ENCODE assay signal across 1 cellular context in the genomic region with DNA sequence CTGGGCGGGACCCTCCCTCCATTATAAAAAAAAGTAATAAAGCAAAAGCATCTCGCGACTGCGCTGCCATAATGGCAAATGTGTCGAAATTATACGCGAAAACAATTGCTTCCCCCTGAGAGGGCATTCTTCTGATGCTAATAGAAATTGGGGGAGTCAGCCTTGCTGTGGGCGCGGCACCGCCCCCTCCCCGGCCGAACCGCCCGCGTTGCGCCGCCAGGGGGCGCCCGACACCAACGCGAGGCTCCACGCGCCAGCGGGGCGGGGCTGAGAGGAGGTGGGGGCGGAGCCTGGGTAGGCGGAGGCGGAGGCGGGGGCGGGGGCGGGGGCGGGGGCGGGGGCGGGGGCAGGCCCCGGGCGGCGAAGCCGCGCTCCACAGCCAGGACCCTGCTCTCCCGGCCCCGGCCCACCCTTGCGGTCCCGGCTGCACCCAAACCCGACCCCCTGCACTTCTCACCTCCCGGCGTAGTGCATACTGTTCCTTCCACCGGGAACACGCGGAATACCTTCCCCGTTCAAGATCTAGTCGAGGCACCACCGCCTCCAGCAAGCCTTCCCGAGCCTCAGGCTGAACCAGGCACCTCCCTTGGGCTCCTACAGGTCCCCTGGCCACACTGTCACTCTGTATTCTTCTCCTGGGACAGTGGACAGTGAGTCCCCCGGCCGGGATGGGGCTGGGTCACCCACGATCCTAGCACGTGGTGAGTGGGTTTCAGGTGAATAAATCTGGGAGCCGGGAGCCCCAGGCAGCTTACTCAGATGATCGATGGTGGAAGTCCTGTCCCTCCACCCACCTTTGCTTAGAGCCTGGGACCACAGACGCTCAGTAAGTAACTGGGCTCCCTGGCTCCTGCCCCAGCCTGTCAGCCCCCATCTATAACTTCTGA.
TF ChIP-seq lines count a peak whose summit lies in the region.

No MANE protein-coding gene starts in this region.

TF ChIP-seq in K562, 482 proteins besides CTCF, POLR2A, EP300 and RAD21 (continues in another document):
- no peak for TF ChIP-seq ZFP1 (CRISPR knock-in tag; IDR thresholded peaks at IDR 0.05)
- TF ChIP-seq, protein P1, sequence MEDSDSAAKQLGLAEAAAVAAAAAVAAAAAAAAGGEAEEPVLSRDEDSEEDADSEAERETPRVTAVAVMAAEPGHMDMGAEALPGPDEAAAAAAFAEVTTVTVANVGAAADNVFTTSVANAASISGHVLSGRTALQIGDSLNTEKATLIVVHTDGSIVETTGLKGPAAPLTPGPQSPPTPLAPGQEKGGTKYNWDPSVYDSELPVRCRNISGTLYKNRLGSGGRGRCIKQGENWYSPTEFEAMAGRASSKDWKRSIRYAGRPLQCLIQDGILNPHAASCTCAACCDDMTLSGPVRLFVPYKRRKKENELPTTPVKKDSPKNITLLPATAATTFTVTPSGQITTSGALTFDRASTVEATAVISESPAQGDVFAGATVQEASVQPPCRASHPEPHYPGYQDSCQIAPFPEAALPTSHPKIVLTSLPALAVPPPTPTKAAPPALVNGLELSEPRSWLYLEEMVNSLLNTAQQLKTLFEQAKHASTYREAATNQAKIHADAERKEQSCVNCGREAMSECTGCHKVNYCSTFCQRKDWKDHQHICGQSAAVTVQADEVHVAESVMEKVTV (CRISPR knock-in tag; IDR thresholded peaks at IDR 0.05): peak; percentile 63
- 0 out of 2 replicates have a peak, but pooled peaks have one; percentile 10 for TF ChIP-seq CREM (IDR thresholded peaks at IDR 0.05; ENCODE audit: low read depth)
- TF ChIP-seq ATF6 (CRISPR knock-in tag; IDR thresholded peaks at IDR 0.05): no peak
- TF ChIP-seq SMC3 (conservative IDR thresholded peaks at IDR 0.05; ENCODE audit: insufficient read depth, low read depth, low read length): peak; percentile 83
- TF ChIP-seq ZNF717 (CRISPR knock-in tag; IDR thresholded peaks at IDR 0.05): no peak
- peak; percentile 41; the same call in 1 of the 2 replicates for TF ChIP-seq MGA (IDR thresholded peaks at IDR 0.05)
- TF ChIP-seq, protein P2, sequence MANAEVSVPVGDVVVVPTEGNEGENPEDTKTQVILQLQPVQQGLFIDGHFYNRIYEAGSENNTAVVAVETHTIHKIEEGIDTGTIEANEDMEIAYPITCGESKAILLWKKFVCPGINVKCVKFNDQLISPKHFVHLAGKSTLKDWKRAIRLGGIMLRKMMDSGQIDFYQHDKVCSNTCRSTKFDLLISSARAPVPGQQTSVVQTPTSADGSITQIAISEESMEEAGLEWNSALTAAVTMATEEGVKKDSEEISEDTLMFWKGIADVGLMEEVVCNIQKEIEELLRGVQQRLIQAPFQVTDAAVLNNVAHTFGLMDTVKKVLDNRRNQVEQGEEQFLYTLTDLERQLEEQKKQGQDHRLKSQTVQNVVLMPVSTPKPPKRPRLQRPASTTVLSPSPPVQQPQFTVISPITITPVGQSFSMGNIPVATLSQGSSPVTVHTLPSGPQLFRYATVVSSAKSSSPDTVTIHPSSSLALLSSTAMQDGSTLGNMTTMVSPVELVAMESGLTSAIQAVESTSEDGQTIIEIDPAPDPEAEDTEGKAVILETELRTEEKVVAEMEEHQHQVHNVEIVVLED (CRISPR knock-in tag; IDR thresholded peaks at IDR 0.05): no peak
- no peak for TF ChIP-seq TGIF2 (CRISPR knock-in tag; IDR thresholded peaks at IDR 0.05)
- TF ChIP-seq SP1 (CRISPR knock-in tag; IDR thresholded peaks at IDR 0.05): peak; percentile 28; the same call in 1 of the 2 replicates
- TF ChIP-seq, protein P3, sequence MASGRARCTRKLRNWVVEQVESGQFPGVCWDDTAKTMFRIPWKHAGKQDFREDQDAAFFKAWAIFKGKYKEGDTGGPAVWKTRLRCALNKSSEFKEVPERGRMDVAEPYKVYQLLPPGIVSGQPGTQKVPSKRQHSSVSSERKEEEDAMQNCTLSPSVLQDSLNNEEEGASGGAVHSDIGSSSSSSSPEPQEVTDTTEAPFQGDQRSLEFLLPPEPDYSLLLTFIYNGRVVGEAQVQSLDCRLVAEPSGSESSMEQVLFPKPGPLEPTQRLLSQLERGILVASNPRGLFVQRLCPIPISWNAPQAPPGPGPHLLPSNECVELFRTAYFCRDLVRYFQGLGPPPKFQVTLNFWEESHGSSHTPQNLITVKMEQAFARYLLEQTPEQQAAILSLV (tag; IDR thresholded peaks at IDR 0.05): no peak
- no peak for TF ChIP-seq ATF7 (IDR thresholded peaks at IDR 0.05)
- TF ChIP-seq, protein P4, sequence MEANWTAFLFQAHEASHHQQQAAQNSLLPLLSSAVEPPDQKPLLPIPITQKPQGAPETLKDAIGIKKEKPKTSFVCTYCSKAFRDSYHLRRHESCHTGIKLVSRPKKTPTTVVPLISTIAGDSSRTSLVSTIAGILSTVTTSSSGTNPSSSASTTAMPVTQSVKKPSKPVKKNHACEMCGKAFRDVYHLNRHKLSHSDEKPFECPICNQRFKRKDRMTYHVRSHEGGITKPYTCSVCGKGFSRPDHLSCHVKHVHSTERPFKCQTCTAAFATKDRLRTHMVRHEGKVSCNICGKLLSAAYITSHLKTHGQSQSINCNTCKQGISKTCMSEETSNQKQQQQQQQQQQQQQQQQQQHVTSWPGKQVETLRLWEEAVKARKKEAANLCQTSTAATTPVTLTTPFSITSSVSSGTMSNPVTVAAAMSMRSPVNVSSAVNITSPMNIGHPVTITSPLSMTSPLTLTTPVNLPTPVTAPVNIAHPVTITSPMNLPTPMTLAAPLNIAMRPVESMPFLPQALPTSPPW (CRISPR knock-in tag; IDR thresholded peaks at IDR 0.05): peak; percentile 93
- peak; percentile 64 to 83; a peak in 3 of 4 replicates for TF ChIP-seq MAZ (CRISPR knock-in tag; conservative IDR thresholded peaks at IDR 0.05 in 1 of 2, IDR thresholded peaks at IDR 0.05 in 1 of 2)
- peak; percentile 50; the same call in 1 of the 2 replicates for TF ChIP-seq RB1 (IDR thresholded peaks at IDR 0.05; ENCODE audit: low read depth)
- TF ChIP-seq ZBTB7A (IDR thresholded peaks at IDR 0.05; ENCODE audit: borderline replicate concordance, control insufficient read depth, low read depth, low read length): peak; percentile 61
- peak; percentile 18; the same call in 1 of the 2 replicates for TF ChIP-seq PHF8 (IDR thresholded peaks at IDR 0.05; ENCODE audit: borderline replicate concordance, low read length)
- TF ChIP-seq MYC (IDR thresholded peaks at IDR 0.05; ENCODE audit: low read depth, low read length): peak; percentile 65
- TF ChIP-seq MYC (CRISPR knock-in tag; IDR thresholded peaks at IDR 0.05; ENCODE audit: borderline replicate concordance, low read depth): no peak
- TF ChIP-seq TEAD4 (IDR thresholded peaks at IDR 0.05; ENCODE audit: low read length): no peak
- TF ChIP-seq TEAD4 (CRISPR knock-in tag; IDR thresholded peaks at IDR 0.05; ENCODE audit: borderline replicate concordance): no peak
- no peak for TF ChIP-seq RUNX1 (IDR thresholded peaks at IDR 0.05; ENCODE audit: low read depth)
- TF ChIP-seq, protein P5, sequence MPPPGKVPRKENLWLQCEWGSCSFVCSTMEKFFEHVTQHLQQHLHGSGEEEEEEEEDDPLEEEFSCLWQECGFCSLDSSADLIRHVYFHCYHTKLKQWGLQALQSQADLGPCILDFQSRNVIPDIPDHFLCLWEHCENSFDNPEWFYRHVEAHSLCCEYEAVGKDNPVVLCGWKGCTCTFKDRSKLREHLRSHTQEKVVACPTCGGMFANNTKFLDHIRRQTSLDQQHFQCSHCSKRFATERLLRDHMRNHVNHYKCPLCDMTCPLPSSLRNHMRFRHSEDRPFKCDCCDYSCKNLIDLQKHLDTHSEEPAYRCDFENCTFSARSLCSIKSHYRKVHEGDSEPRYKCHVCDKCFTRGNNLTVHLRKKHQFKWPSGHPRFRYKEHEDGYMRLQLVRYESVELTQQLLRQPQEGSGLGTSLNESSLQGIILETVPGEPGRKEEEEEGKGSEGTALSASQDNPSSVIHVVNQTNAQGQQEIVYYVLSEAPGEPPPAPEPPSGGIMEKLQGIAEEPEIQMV (tag; conservative IDR thresholded peaks at IDR 0.05; ENCODE audit: low read depth): no peak
- TF ChIP-seq, protein P6, sequence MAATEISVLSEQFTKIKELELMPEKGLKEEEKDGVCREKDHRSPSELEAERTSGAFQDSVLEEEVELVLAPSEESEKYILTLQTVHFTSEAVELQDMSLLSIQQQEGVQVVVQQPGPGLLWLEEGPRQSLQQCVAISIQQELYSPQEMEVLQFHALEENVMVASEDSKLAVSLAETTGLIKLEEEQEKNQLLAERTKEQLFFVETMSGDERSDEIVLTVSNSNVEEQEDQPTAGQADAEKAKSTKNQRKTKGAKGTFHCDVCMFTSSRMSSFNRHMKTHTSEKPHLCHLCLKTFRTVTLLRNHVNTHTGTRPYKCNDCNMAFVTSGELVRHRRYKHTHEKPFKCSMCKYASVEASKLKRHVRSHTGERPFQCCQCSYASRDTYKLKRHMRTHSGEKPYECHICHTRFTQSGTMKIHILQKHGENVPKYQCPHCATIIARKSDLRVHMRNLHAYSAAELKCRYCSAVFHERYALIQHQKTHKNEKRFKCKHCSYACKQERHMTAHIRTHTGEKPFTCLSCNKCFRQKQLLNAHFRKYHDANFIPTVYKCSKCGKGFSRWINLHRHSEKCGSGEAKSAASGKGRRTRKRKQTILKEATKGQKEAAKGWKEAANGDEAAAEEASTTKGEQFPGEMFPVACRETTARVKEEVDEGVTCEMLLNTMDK (IDR thresholded peaks at IDR 0.05; ENCODE audit: borderline replicate concordance, insufficient read depth, low read depth, low read length, poor library complexity, severe bottlenecking): peak; percentile 30
- peak; percentile 8 for TF ChIP-seq RBM25 (IDR thresholded peaks at IDR 0.05; ENCODE audit: low read depth, low read length, severe bottlenecking)
- TF ChIP-seq EGR1 (conservative IDR thresholded peaks at IDR 0.05): peak; percentile 62
